ENCODE assay signal across 8 cellular contexts in the genomic region with DNA sequence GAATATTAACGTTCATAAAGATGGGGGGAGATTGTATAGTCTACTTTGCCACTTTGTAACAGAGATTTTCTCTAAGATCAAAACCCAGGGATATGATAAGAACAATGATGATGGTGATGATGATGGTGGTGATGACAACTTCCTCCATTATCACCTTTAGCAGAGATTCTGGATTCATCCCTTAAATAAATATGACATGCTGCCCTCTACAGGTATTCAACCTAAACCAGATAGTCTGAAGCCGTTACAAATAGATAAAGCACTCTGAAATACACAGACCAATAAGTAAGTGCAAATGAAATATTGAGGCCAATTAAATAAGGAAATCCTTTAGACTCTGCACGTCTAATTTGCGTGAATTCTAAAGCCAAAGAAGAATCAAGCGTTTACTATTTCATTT.
DNase-seq lines count a peak whose midpoint lies in the region; ATAC-seq, FAIRE-seq and TF ChIP-seq lines count a peak whose summit lies in the region.

No MANE protein-coding gene starts in this region.

- 59 to 71% methylated on average over 5 of the region's 5 CpGs for WGBS in testis, 2 donors

- no peak for TF ChIP-seq POLR2A in endothelial cell of umbilical vein (IDR thresholded peaks at IDR 0.05; ENCODE audit: low read depth, low read length)
- no peak for TF ChIP-seq POLR2A in testis (IDR thresholded peaks at IDR 0.05)

- intact Hi-C loops in endothelial cell of umbilical vein (cut with micrococcal nuclease) (no loop called here), testis (cut with DNase I; ENCODE audit: low total_unique reads) (no loop called here)

- H3K27ac ChIP-seq in endothelial cell of umbilical vein (ENCODE audit: insufficient read depth, low read depth, low read length) (no peak overlapping the region), skeletal muscle tissue (ENCODE audit: low read depth, low read length) (peak overlapping the region; percentile 89), testis (no peak overlapping the region)

- no peak for ATAC-seq in GM18858 (IDR thresholded peaks at IDR 0.05; ENCODE audit: unreplicated experiment)
- ATAC-seq in HG03571 (IDR thresholded peaks at IDR 0.05; ENCODE audit: unreplicated experiment): no peak

- no TSS peak for BruUV-seq in endothelial cell of umbilical vein (replicated peaks; lab: Mats Ljungman, UMichigan)

- no peaks in the 10 kb centered on the region for H3K36me3 ChIP-seq in endothelial cell of umbilical vein (ENCODE audit: control insufficient read depth in 2 of 2, extremely low read depth in 1 of 2, insufficient read depth in 2 of 2, low read length in 2 of 2)
- H3K36me3 ChIP-seq in skeletal muscle tissue (ENCODE audit: control insufficient read depth in 3 of 3, insufficient read depth in 3 of 3, low read length in 3 of 3): no peaks in the 10 kb centered on the region
- H3K36me3 ChIP-seq in testis (ENCODE audit: low read depth, missing control alignments): no peaks in the 10 kb centered on the region

- CTCF ChIA-PET in endothelial cell of umbilical vein (lab: Charles Lee): no interaction called here

- H3K27me3 ChIP-seq in endothelial cell of umbilical vein (ENCODE audit: control insufficient read depth in 2 of 2, insufficient read depth in 2 of 2, low read length in 2 of 2) (no peaks in the 10 kb centered on the region), skeletal muscle tissue (ENCODE audit: control insufficient read depth in 3 of 3, insufficient read depth in 3 of 3, low read length in 3 of 3) (no peaks in the 10 kb centered on the region), testis (no peaks in the 10 kb centered on the region)

- dilution Hi-C loops in endothelial cell of umbilical vein (cut with MboI; ENCODE audit: extremely low pct_ligation_motif_present, low sequenced_read_pairs): no loop called here

- TF ChIP-seq CTCF in endothelial cell of umbilical vein (IDR thresholded peaks at IDR 0.05; ENCODE audit: extremely low read depth in 1 of 2, insufficient read depth in 1 of 2, low read depth in 1 of 2, low read length in 2 of 2): no peak
- TF ChIP-seq CTCF in testis (IDR thresholded peaks at IDR 0.05): no peak

- H4K20me1 ChIP-seq in endothelial cell of umbilical vein (replicated peaks; ENCODE audit: control insufficient read depth, extremely low read depth, insufficient read depth, low read length): no peaks in the 10 kb centered on the region

- no peak overlapping the region for H2AFZ ChIP-seq in endothelial cell of umbilical vein (ENCODE audit: low read depth, low read length)

- no peaks in the 10 kb centered on the region for H3K4me1 ChIP-seq in endothelial cell of umbilical vein (ENCODE audit: control insufficient read depth, extremely low read depth, insufficient read depth, low read length)
- H3K4me1 ChIP-seq in skeletal muscle tissue (ENCODE audit: control insufficient read depth in 3 of 3, insufficient read depth in 3 of 3, low read length in 3 of 3): peaks cover 29 to 45% (median 33%) of the 10 kb centered on the region in 3 donors
- no peaks in the 10 kb centered on the region for H3K4me1 ChIP-seq in testis

- FAIRE-seq in endothelial cell of umbilical vein (lab: Jason Lieb, UNC): peak; percentile 42

- POLR2A ChIA-PET in endothelial cell of umbilical vein (lab: Charles Lee): no interaction called here

- no peaks in the 10 kb centered on the region for H3K9me1 ChIP-seq in endothelial cell of umbilical vein (replicated peaks; ENCODE audit: control insufficient read depth, extremely low read depth, insufficient read depth, low read length)

- DNase-seq in NCI-H2107 treated with DMSO at 0.1 percent for 48 hours (lab: John Stamatoyannopoulos, UW; ENCODE audit: unreplicated experiment) (peak; percentile 33), NCI-H2107 (lab: John Stamatoyannopoulos, UW) (no peak), NCI-H69 (lab: John Stamatoyannopoulos, UW) (peak; percentile 70), endothelial cell of umbilical vein (ENCODE audit: low read depth, low spot score) (no peak), testis (no peak)

- no peaks in the 10 kb centered on the region for H3K9me3 ChIP-seq in endothelial cell of umbilical vein (replicated peaks; ENCODE audit: control insufficient read depth, insufficient read depth, low read length)
- H3K9me3 ChIP-seq in skeletal muscle tissue (ENCODE audit: control insufficient read depth in 3 of 3, low read length in 3 of 3): no peaks in the 10 kb centered on the region
- no peaks in the 10 kb centered on the region for H3K9me3 ChIP-seq in testis

- H3K4me2 ChIP-seq in endothelial cell of umbilical vein (ENCODE audit: insufficient read depth, low read length): no peak overlapping the region

- H3K79me2 ChIP-seq in endothelial cell of umbilical vein (ENCODE audit: control insufficient read depth, insufficient read depth, low read length): no peaks in the 10 kb centered on the region

- H3K4me3 ChIP-seq in endothelial cell of umbilical vein (replicated peaks in 1 of 3; ENCODE audit: insufficient read depth in 1 of 3, low read depth in 1 of 3, low read length in 3 of 3): no peak overlapping the region
- peak overlapping the region in 1 of 3 donors; percentile 33 for H3K4me3 ChIP-seq in skeletal muscle tissue (ENCODE audit: low read length in 3 of 3)
- H3K4me3 ChIP-seq in testis: no peak overlapping the region

- H3K9ac ChIP-seq in endothelial cell of umbilical vein (replicated peaks; ENCODE audit: extremely low read depth, insufficient read depth, low read length) (no peak overlapping the region), skeletal muscle tissue (ENCODE audit: low read depth in 1 of 3, low read length in 3 of 3) (peak overlapping the region in 1 of 3 donors; percentile 60)

TF ChIP-seq in endothelial cell of umbilical vein, 7 proteins besides CTCF, POLR2A, EP300 and RAD21:
- TF ChIP-seq EZH2 (IDR thresholded peaks at IDR 0.05; ENCODE audit: borderline replicate concordance, low read depth, low read length, severe bottlenecking) (no peak), FOS (IDR thresholded peaks at IDR 0.05; ENCODE audit: borderline replicate concordance, insufficient read depth, low read length) (no peak), MYC (IDR thresholded peaks at IDR 0.05; ENCODE audit: low read depth, low read length) (no peak), JUN (IDR thresholded peaks at IDR 0.05; ENCODE audit: borderline replicate concordance, insufficient read depth, insufficient read length, low read depth) (no peak), POLR2AphosphoS5 (IDR thresholded peaks at IDR 0.05; ENCODE audit: insufficient read depth, low read depth, low read length) (no peak), GATA2 (IDR thresholded peaks at IDR 0.05; ENCODE audit: insufficient read depth, insufficient read length, low read depth, low read length) (no peak)
- TF ChIP-seq, protein P1, sequence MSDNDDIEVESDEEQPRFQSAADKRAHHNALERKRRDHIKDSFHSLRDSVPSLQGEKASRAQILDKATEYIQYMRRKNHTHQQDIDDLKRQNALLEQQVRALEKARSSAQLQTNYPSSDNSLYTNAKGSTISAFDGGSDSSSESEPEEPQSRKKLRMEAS (IDR thresholded peaks at IDR 0.05; ENCODE audit: insufficient read depth, insufficient read length): no peak

Comparison
In these comparisons a context has a peak if more than half of its experiments do, and no peak if none do; other contexts are left out.
1. DNase-seq: peak in NCI-H2107 treated with DMSO at 0.1 percent for 48 hours (single experiment) and NCI-H69 (single experiment); none in NCI-H2107 (single experiment), endothelial cell of umbilical vein (single experiment) and testis (single experiment).